1 cellular context compared by ENCODE assay signal in genomic region chr3:196603683-196604082, GRCh38.
TF ChIP-seq lines count a peak whose summit lies in the region.

No MANE protein-coding gene starts in this region.

TF ChIP-seq in HepG2, 621 proteins besides CTCF, POLR2A, EP300 and RAD21 (continued from another document):
- TF ChIP-seq ZNF672 (CRISPR knock-in tag; IDR thresholded peaks at IDR 0.05): no peak
